Comparison of ENCODE assay signal across 18 cellular contexts in the genomic region with DNA sequence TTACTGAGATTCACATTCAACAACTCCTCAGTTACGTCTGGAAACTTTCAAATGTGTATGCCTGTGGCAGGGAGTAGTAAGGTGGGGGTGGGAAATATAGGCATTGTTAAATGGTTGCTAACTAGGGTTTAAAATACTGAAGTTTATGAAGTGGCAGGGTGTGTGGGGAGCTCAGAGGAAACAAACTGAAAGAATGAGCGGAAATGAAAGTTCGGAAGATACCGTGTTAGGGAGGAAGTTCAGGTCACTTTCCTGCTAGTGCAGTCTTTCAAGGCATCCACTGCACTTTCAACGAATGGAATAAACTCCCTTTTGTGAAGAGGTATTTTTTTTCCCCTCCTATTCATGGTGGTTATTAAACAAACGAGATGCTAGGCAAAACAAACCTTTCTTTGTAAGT. TPM values are rescaled to one million over a fixed set of nuclear protein-coding genes. Genes with fewer than 3 reads are reported as not detected.
DNase-seq lines count a peak whose midpoint lies in the region; ATAC-seq and TF ChIP-seq lines count a peak whose summit lies in the region.
"Had no signal": no experiment of that assay in that cellular context is flagged by ENCODE, and none has a peak within 500 bp of the region (broad histone marks: within the 10 kb centered on the region; RNA-seq: fewer than 3 reads in every experiment).

No MANE protein-coding gene starts in this region.

- H4K20me1 ChIP-seq in GM23338 (replicated peaks; ENCODE audit: insufficient read depth): no peaks in the 10 kb centered on the region

- ATAC-seq in GM23338 (no peak), mucosa of descending colon (no peak)
- no peak for ATAC-seq in activated T-helper 17 cell treated with anti-CD3 and anti-CD28 coated beads, Interleukin-2, amount 50 U/mL, for 72 hours (replicated peaks)
- ATAC-seq: Right ventricle myocardium inferior had no signal

- peaks cover 16% of the 10 kb centered on the region for H3K4me1 Mint-ChIP-seq in T-helper 2 cell treated with Interferon-gamma antibody and Interleukin-4, amounts not matched to agents 5 μg/mL and 100 μg/mL, for 36 hours (ENCODE audit: low read depth)
- peaks cover 3% of the 10 kb centered on the region; the same call in 2 of the 3 replicates for H3K4me1 Mint-ChIP-seq in GM23338
- H3K4me1 Mint-ChIP-seq in activated T-helper 17 cell treated with anti-CD3 and anti-CD28 coated beads, Interleukin-2, amount 50 U/mL, for 72 hours: peaks cover 25% of the 10 kb centered on the region
- H3K4me1 Mint-ChIP-seq in nephron progenitor cell: no peaks in the 10 kb centered on the region

- TF ChIP-seq CTCF in GM23338 (conservative IDR thresholded peaks at IDR 0.05; ENCODE audit: low read depth in 2 of 2) (no peak), nephron progenitor cell (IDR thresholded peaks at IDR 0.05) (no peak), mucosa of descending colon (IDR thresholded peaks at IDR 0.05) (no peak), uterus (IDR thresholded peaks at IDR 0.05) (no peak)

- no peaks in the 10 kb centered on the region for H3K27me3 Mint-ChIP-seq in T-helper 2 cell treated with Interferon-gamma antibody and Interleukin-4, amounts not matched to agents 5 μg/mL and 100 μg/mL, for 36 hours (ENCODE audit: low read depth)
- no peaks in the 10 kb centered on the region for H3K27me3 Mint-ChIP-seq in GM23338 (ENCODE audit: insufficient read depth, low read depth, poor library complexity)
- H3K27me3 Mint-ChIP-seq in activated T-helper 17 cell treated with anti-CD3 and anti-CD28 coated beads, Interleukin-2, amount 50 U/mL, for 72 hours: no peaks in the 10 kb centered on the region
- peaks cover 4% of the 10 kb centered on the region for H3K27me3 Mint-ChIP-seq in nephron progenitor cell (ENCODE audit: low read depth, poor library complexity)

- H3K4me1 ChIP-seq in GM23338 (ENCODE audit: insufficient read depth) (peaks cover 14% of the 10 kb centered on the region; the same call in 1 of the 2 replicates), mucosa of descending colon (ENCODE audit: low read depth) (no peaks in the 10 kb centered on the region), uterus (peaks cover 0 to under 1% of the 10 kb centered on the region in 2 donors)

- H3K79me2 ChIP-seq in GM23338 (replicated peaks; ENCODE audit: insufficient read depth): no peaks in the 10 kb centered on the region

- H3K36me3 ChIP-seq in GM23338 (ENCODE audit: insufficient read depth): no peaks in the 10 kb centered on the region
- no peaks in the 10 kb centered on the region for H3K36me3 ChIP-seq in mucosa of descending colon (ENCODE audit: low read depth)
- no peaks in the 10 kb centered on the region for H3K36me3 ChIP-seq in uterus

- H3K9me3 ChIP-seq in mucosa of descending colon (no peaks in the 10 kb centered on the region), uterus (no peaks in the 10 kb centered on the region)

- peaks cover 8% of the 10 kb centered on the region for H3K36me3 Mint-ChIP-seq in T-helper 2 cell treated with Interferon-gamma antibody and Interleukin-4, amounts not matched to agents 5 μg/mL and 100 μg/mL, for 36 hours (ENCODE audit: low read depth)
- no peaks in the 10 kb centered on the region for H3K36me3 Mint-ChIP-seq in GM23338 (ENCODE audit: low read depth)
- no peaks in the 10 kb centered on the region for H3K36me3 Mint-ChIP-seq in activated T-helper 17 cell treated with anti-CD3 and anti-CD28 coated beads, Interleukin-2, amount 50 U/mL, for 72 hours (ENCODE audit: low read depth)
- no peaks in the 10 kb centered on the region for H3K36me3 Mint-ChIP-seq in nephron progenitor cell (ENCODE audit: low read depth)

- no peak overlapping the region for H3K4me3 ChIP-seq in GM23338
- no peak overlapping the region for H3K4me3 ChIP-seq in mucosa of descending colon
- H3K4me3 ChIP-seq in uterus: no peak overlapping the region

- DNase-seq in T-helper 2 cell treated with Interferon-gamma antibody and Interleukin-4, amounts not matched to agents 5 μg/mL and 100 μg/mL, for 36 hours (ENCODE audit: low spot score): no peak
- DNase-seq in T-helper 2 cell: no peak
- no peak for DNase-seq in GM23338 (ENCODE audit: low spot score)
- DNase-seq in nephron progenitor cell: no peak
- no peak for DNase-seq in mucosa of descending colon
- DNase-seq in uterus: no peak
- DNase-seq in posterior cingulate gyrus: no peak
- DNase-seq: AML-193, Calu3, GF-D8, NCI-H1105 treated with DMSO at 0.1 percent for 48 hours, NCI-H1694, NCI-H2081 treated with DMSO at 0.1 percent for 48 hours, NCI-H446 treated with DMSO at 0.1 percent for 48 hours, NCI-H69 had no signal

- H3K9me3 Mint-ChIP-seq in T-helper 2 cell treated with Interferon-gamma antibody and Interleukin-4, amounts not matched to agents 5 μg/mL and 100 μg/mL, for 36 hours: no peaks in the 10 kb centered on the region
- H3K9me3 Mint-ChIP-seq in GM23338: no peaks in the 10 kb centered on the region
- no peaks in the 10 kb centered on the region for H3K9me3 Mint-ChIP-seq in activated T-helper 17 cell treated with anti-CD3 and anti-CD28 coated beads, Interleukin-2, amount 50 U/mL, for 72 hours
- peaks cover 4% of the 10 kb centered on the region for H3K9me3 Mint-ChIP-seq in nephron progenitor cell

- H3K27ac ChIP-seq in GM23338 (ENCODE audit: low read depth) (no peak overlapping the region), uterus (no peak overlapping the region)
- H3K27ac ChIP-seq: 22Rv1 had no signal

- H3K27me3 ChIP-seq in GM23338 (ENCODE audit: insufficient read depth) (no peaks in the 10 kb centered on the region), uterus (no peaks in the 10 kb centered on the region)

- H3K9me2 ChIP-seq in GM23338 (ENCODE audit: insufficient read depth): no peaks in the 10 kb centered on the region

- no peak for TF ChIP-seq POLR2A in uterus (IDR thresholded peaks at IDR 0.05)

- H3K4me3 Mint-ChIP-seq in T-helper 2 cell treated with Interferon-gamma antibody and Interleukin-4, amounts not matched to agents 5 μg/mL and 100 μg/mL, for 36 hours: peak overlapping the region; percentile 52
- H3K4me3 Mint-ChIP-seq in GM23338: no peak overlapping the region
- no peak overlapping the region for H3K4me3 Mint-ChIP-seq in activated T-helper 17 cell treated with anti-CD3 and anti-CD28 coated beads, Interleukin-2, amount 50 U/mL, for 72 hours
- no peak overlapping the region for H3K4me3 Mint-ChIP-seq in nephron progenitor cell

- H2AFZ ChIP-seq in GM23338: 0 out of 2 replicates have a peak overlapping the region, but pooled peaks have one; percentile 24

- intact Hi-C loops in mucosa of descending colon (cut with DNase I, micrococcal nuclease): no loop called here
- intact Hi-C loops in uterus (cut with DNase I; ENCODE audit: low total_unique reads): no loop called here
- intact Hi-C loops in posterior cingulate gyrus (cut with DNase I): no loop called here

- H3F3A ChIP-seq in GM23338 (replicated peaks; ENCODE audit: low read depth): no peaks in the 10 kb centered on the region

- H3K27ac Mint-ChIP-seq in T-helper 2 cell treated with Interferon-gamma antibody and Interleukin-4, amounts not matched to agents 5 μg/mL and 100 μg/mL, for 36 hours: no peak overlapping the region
- H3K27ac Mint-ChIP-seq in GM23338: peak overlapping the region; percentile 20; the same call in 1 of the 2 replicates
- peak overlapping the region; percentile 22 for H3K27ac Mint-ChIP-seq in activated T-helper 17 cell treated with anti-CD3 and anti-CD28 coated beads, Interleukin-2, amount 50 U/mL, for 72 hours
- H3K27ac Mint-ChIP-seq in nephron progenitor cell: peak overlapping the region; percentile 3

- H3K4me2 ChIP-seq in GM23338: no peak overlapping the region

TF ChIP-seq in GM23338, 12 proteins besides CTCF, POLR2A, EP300 and RAD21 (continues in another document):
- TF ChIP-seq NANOG (IDR thresholded peaks at IDR 0.05; ENCODE audit: borderline replicate concordance) (no peak), STAT1 (IDR thresholded peaks at IDR 0.05; ENCODE audit: unreplicated experiment) (no peak), ZNF114 (CRISPR knock-in tag; IDR thresholded peaks at IDR 0.05) (no peak), ZNF331 (CRISPR knock-in tag; IDR thresholded peaks at IDR 0.05; ENCODE audit: low read depth) (no peak), JUNB (IDR thresholded peaks at IDR 0.05; ENCODE audit: unreplicated experiment) (no peak), EZH2 (IDR thresholded peaks at IDR 0.05; ENCODE audit: low read depth, unreplicated experiment) (no peak)
- TF ChIP-seq, protein P1, sequence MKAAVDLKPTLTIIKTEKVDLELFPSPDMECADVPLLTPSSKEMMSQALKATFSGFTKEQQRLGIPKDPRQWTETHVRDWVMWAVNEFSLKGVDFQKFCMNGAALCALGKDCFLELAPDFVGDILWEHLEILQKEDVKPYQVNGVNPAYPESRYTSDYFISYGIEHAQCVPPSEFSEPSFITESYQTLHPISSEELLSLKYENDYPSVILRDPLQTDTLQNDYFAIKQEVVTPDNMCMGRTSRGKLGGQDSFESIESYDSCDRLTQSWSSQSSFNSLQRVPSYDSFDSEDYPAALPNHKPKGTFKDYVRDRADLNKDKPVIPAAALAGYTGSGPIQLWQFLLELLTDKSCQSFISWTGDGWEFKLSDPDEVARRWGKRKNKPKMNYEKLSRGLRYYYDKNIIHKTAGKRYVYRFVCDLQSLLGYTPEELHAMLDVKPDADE (IDR thresholded peaks at IDR 0.05): no peak

RNA-seq across cellular contexts. Expression of a gene that starts 19.7 kb away (rescaled TPM):
- total RNA-seq in GM23338 (2014; rRNA removed; shearing (Covaris generic)): 4.2 and 8.2 TPM in 2 replicates
- polyA plus RNA-seq in GM23338 (2016; fragmentation: Nextera tagmentation; extraction: Ambion mirVana): 1.4 and 2.2 TPM in 2 replicates
- 10 to 100 TPM; 13.8 to 22.5 TPM for total RNA-seq in activated T-helper 17 cell treated with anti-CD3 and anti-CD28 coated beads, Interleukin-2, amount 50 U/mL, for 72 hours
- total RNA-seq in mucosa of descending colon: 10 to 100 TPM; 13.2 to 21.1 (median 16.8) TPM
- total RNA-seq in uterus: 10 to 100 TPM in 3 of 4 donors, 1 to 10 TPM in 1; 8.8 to 25.0 (median 15.7) TPM
